ENCODE assay signal across 1 cellular context in genomic region chr5:35485487-35485886, GRCh38.
TF ChIP-seq lines count a peak whose summit lies in the region.

No MANE protein-coding gene starts in this region.

TF ChIP-seq in SK-N-SH, 30 proteins besides CTCF, POLR2A, EP300 and RAD21 (continued from another document):
- TF ChIP-seq TEAD4 (IDR thresholded peaks at IDR 0.05; ENCODE audit: borderline replicate concordance, insufficient read depth): no peak
- no peak for TF ChIP-seq RXRA (IDR thresholded peaks at IDR 0.05; ENCODE audit: borderline replicate concordance, low read depth)
- no peak for TF ChIP-seq USF2 (IDR thresholded peaks at IDR 0.05; ENCODE audit: borderline replicate concordance, low read depth, low read length)
- TF ChIP-seq YY1 (IDR thresholded peaks at IDR 0.05; ENCODE audit: low read depth): no peak
- no peak for TF ChIP-seq POLR2AphosphoS5 (IDR thresholded peaks at IDR 0.05; ENCODE audit: low read depth, low read length)
- no peak for TF ChIP-seq PBX3 (IDR thresholded peaks at IDR 0.05)
- no peak for TF ChIP-seq RFX5 (IDR thresholded peaks at IDR 0.05; ENCODE audit: low read length)
- TF ChIP-seq JUND (IDR thresholded peaks at IDR 0.05): no peak
- no peak for TF ChIP-seq NFIC (IDR thresholded peaks at IDR 0.05; ENCODE audit: borderline replicate concordance)
- no peak for TF ChIP-seq ZBTB33 (IDR thresholded peaks at IDR 0.05; ENCODE audit: borderline replicate concordance, low read depth)
- TF ChIP-seq MAX (IDR thresholded peaks at IDR 0.05; ENCODE audit: low read depth): no peak
- TF ChIP-seq TCF12 (IDR thresholded peaks at IDR 0.05): no peak
TF ChIP-seq in SK-N-SH: peak in this region for 0.
